19 cellular contexts compared by ENCODE assay signal in genomic region chr3:20352547-20353164, GRCh38.
A peak's percentile ranks its signal among the peaks of the same experiment; 100 is the strongest.
DNase-seq lines count a peak whose midpoint lies in the region; FAIRE-seq and TF ChIP-seq lines count a peak whose summit lies in the region.
"Had no signal": no experiment of that assay in that cellular context is flagged by ENCODE, and none has a peak within 500 bp of the region (broad histone marks: within the 10 kb centered on the region; RNA-seq: fewer than 3 reads in every experiment).

No MANE protein-coding gene starts in this region.

- H3K9me2 ChIP-seq in Karpas-422 (replicated peaks; ENCODE audit: insufficient read depth, low read length), result no peaks in the 10 kb centered on the region

- H3K4me2 ChIP-seq in Karpas-422 (ENCODE audit: low read depth, low read length, poor library complexity, severe bottlenecking), result peak overlapping the region; percentile 27

- H3K36me3 ChIP-seq in Karpas-422 (ENCODE audit: insufficient read depth, low read length) (no peaks in the 10 kb centered on the region), bronchial epithelial cell (ENCODE audit: control insufficient read depth, insufficient read depth, low read length) (no peaks in the 10 kb centered on the region)

- DNase-seq in Karpas-422, result no peak
- DNase-seq in RPMI7951 (ENCODE audit: low read depth), result peak; percentile 4
- peak; percentile 15 for DNase-seq in bronchial epithelial cell (ENCODE audit: low read depth)
- peak; percentile 7 for DNase-seq in pulmonary artery endothelial cell (ENCODE audit: low read depth, low spot score)
- no peak for DNase-seq in glomerular visceral epithelial cell (ENCODE audit: extremely low spot score)
- DNase-seq in activated T-cell treated with anti-CD3 and anti-CD28 coated beads, Interleukin-2, amount 50 U/mL, for 1 hour, result no peak
- DNase-seq in activated naive CD4-positive, alpha-beta T cell treated with Interleukin-2 at 50 U/mL for 16 hours, result no peak
- DNase-seq: activated CD4-positive, CD25-positive, alpha-beta regulatory T cell; activated effector memory CD4-positive, alpha-beta T cell treated with Interleukin-2 at 50 U/mL for 16 hours; AML-193; body of pancreas; DMS153; IMR-90; NCI-H1436; NCI-H446; nephron progenitor cell; stimulated activated CD4-positive, alpha-beta T cell treated with anti-CD3 and anti-CD28 coated beads, Interleukin-1b, Interleukin-23, amount 100 ng/mL, for 48 hours had no signal

- no peaks in the 10 kb centered on the region for H3K9me3 ChIP-seq in Karpas-422 (ENCODE audit: low read length)
- H3K9me3 ChIP-seq: body of pancreas had no signal

- no peaks in the 10 kb centered on the region for H4K20me1 ChIP-seq in Karpas-422 (ENCODE audit: insufficient read depth, low read depth, low read length)

- no peak for FAIRE-seq in bronchial epithelial cell (lab: Jason Lieb, UNC)
- FAIRE-seq: GM19239 had no signal

- peaks cover 16% of the 10 kb centered on the region for H3K4me1 ChIP-seq in Karpas-422 (ENCODE audit: low read length)
- H3K4me1 ChIP-seq: body of pancreas, foreskin keratinocyte had no signal

- H3K4me3 ChIP-seq in Karpas-422 (ENCODE audit: low read length) (no peak overlapping the region), bronchial epithelial cell (ENCODE audit: low read depth, low read length) (no peak overlapping the region)
- H3K4me3 ChIP-seq: body of pancreas had no signal

- no peak overlapping the region for H3K9ac ChIP-seq in Karpas-422 (ENCODE audit: low read length)

- no peak overlapping the region for H3K27ac ChIP-seq in Karpas-422 (ENCODE audit: low read length)
- H3K27ac ChIP-seq: body of pancreas, foreskin keratinocyte had no signal

- H3K27me3 ChIP-seq in Karpas-422 (ENCODE audit: low read length) (no peaks in the 10 kb centered on the region), bronchial epithelial cell (ENCODE audit: control insufficient read depth, insufficient read depth, low read length) (no peaks in the 10 kb centered on the region)
- H3K27me3 ChIP-seq: body of pancreas, foreskin keratinocyte had no signal

- no peak for TF ChIP-seq CTCF in bronchial epithelial cell (IDR thresholded peaks at IDR 0.05; ENCODE audit: insufficient read depth, low read length, severe bottlenecking)

- H2AFZ ChIP-seq in Karpas-422 (ENCODE audit: low read length), result no peak overlapping the region

- H3K79me2 ChIP-seq in Karpas-422 (ENCODE audit: low read length), result no peaks in the 10 kb centered on the region

Comparison
In these comparisons a context has a peak if more than half of its experiments do, and no peak if none do; other contexts are left out.
1. DNase-seq: peak in RPMI7951 (single experiment), bronchial epithelial cell (single experiment) and pulmonary artery endothelial cell (single experiment); none in Karpas-422 (single experiment), glomerular visceral epithelial cell (single experiment), activated T-cell treated with anti-CD3 and anti-CD28 coated beads, Interleukin-2, amount 50 U/mL, for 1 hour (single experiment) and activated naive CD4-positive, alpha-beta T cell treated with Interleukin-2 at 50 U/mL for 16 hours (single experiment).